Comparison of ENCODE assay signal across 24 cellular contexts in genomic region chr9:29640507-29640906, GRCh38.
"Had no signal": no experiment of that assay in that cellular context is flagged by ENCODE, and none has a peak within 500 bp of the region (broad histone marks: within the 10 kb centered on the region; RNA-seq: fewer than 3 reads in every experiment).

No MANE protein-coding gene starts in this region.

- H3K4me2 ChIP-seq: hepatocyte, neural progenitor cell had no signal

- DNase-seq: colonic mucosa; dermis blood vessel endothelial cell; endodermal cell; erythroblast; foreskin melanocyte; head of caudate nucleus; kidney; left cardiac atrium; left ventricle myocardium inferior; lower lobe of right lung; midbrain; nucleus accumbens; ovary; right cardiac atrium; spleen; stimulated activated CD4-positive, alpha-beta T cell treated with anti-CD3 and anti-CD28 coated beads, Interleukin-15, amount 100 ng/mL, for 24 hours; stimulated activated CD4-positive, alpha-beta T cell treated with anti-CD3 and anti-CD28 coated beads, Interleukin-1b, Interleukin-23, amount 100 ng/mL, for 48 hours; stimulated activated CD4-positive, alpha-beta T cell treated with anti-CD3 and anti-CD28 coated beads, Interleukin-4, amount 100 ng/mL, for 24 hours; tibial artery had no signal

- H3K36me3 ChIP-seq: colonic mucosa, left ventricle myocardium inferior, lower lobe of right lung, neural progenitor cell, ovary, spleen, tibial artery had no signal

- FAIRE-seq: endothelial cell of umbilical vein, kidney had no signal

- H3K4me3 ChIP-seq: colonic mucosa, hepatocyte, left ventricle myocardium inferior, lower lobe of right lung, neural progenitor cell, ovary, spleen, tibial artery had no signal

- H3K4me1 ChIP-seq: colonic mucosa, left ventricle myocardium inferior, lower lobe of right lung, neural progenitor cell, spleen, tibial artery had no signal

- H3K9me3 ChIP-seq: colonic mucosa, left ventricle myocardium inferior, lower lobe of right lung, ovary, spleen, tibial artery had no signal

- H3K27me3 ChIP-seq: colonic mucosa, hepatocyte, neural progenitor cell, ovary, spleen, tibial artery had no signal

- H2AFZ ChIP-seq: hepatocyte, neural progenitor cell had no signal

- ATAC-seq: left cardiac atrium; lower lobe of right lung; natural killer cell treated with Interleukin-12 subunit alpha and Interleukin-12 subunit beta and Interleukin-15 and Interleukin-18, amount 100 ng/mL, for 72 hours; right cardiac atrium; stimulated activated memory B cell treated with anti-CD40 and anti-IgM and Interleukin-4, amounts not matched to agents 10 μg/mL and 1 μg/mL and 100 μg/mL, for 72 hours had no signal

- H3K27ac ChIP-seq: colonic mucosa, hepatocyte, left ventricle myocardium inferior, lower lobe of right lung, neural progenitor cell, ovary, spleen, tibial artery had no signal

- H3K9ac ChIP-seq: neural progenitor cell had no signal

- H3K79me2 ChIP-seq: hepatocyte had no signal
